In genomic region chr4:139560396-139561084, GRCh38 we compare ENCODE assay signal across 8 cellular contexts. TPM values are rescaled to one million over a fixed set of nuclear protein-coding genes. Genes with fewer than 3 reads are reported as not detected.
DNase-seq lines count a peak whose midpoint lies in the region; ATAC-seq, FAIRE-seq and TF ChIP-seq lines count a peak whose summit lies in the region.

No MANE protein-coding gene starts in this region.

- H3K4me1 ChIP-seq in MM.1S (ENCODE audit: low read length) (peaks cover 13% of the 10 kb centered on the region), GM12878 (ENCODE audit: control insufficient read depth, insufficient read depth, low read length) (0 out of 2 replicates have a peak, but pooled peaks cover 3% of the 10 kb centered on the region), neural progenitor cell (peaks cover 17% of the 10 kb centered on the region)

- peaks cover 37% of the 10 kb centered on the region for H3K4me1 Mint-ChIP-seq in neural progenitor cell

- SMC1A ChIA-PET in GM12878 (lab: Charles Lee; ENCODE audit: uncharacterized antibody, unreplicated experiment), result interaction anchor here (0.6 kb wide), 1 partner anchor 62 kb away, joined by 4 read pairs; no protein-coding TSS in a partner anchor

- no peaks in the 10 kb centered on the region for H3K9me3 ChIP-seq in MM.1S (replicated peaks; ENCODE audit: insufficient read depth, low read length)
- H3K9me3 ChIP-seq in GM12878 (replicated peaks; ENCODE audit: control insufficient read depth, insufficient read depth, low read length), result no peaks in the 10 kb centered on the region
- no peaks in the 10 kb centered on the region for H3K9me3 ChIP-seq in neural progenitor cell (ENCODE audit: low read depth)

- no peak overlapping the region for H3K27ac ChIP-seq in MM.1S (ENCODE audit: low read length)
- H3K27ac ChIP-seq in GM12878 (ENCODE audit: control insufficient read depth, insufficient read depth), result no peak overlapping the region
- no peak overlapping the region for H3K27ac ChIP-seq in neural progenitor cell

- H2AFZ ChIP-seq in MM.1S (ENCODE audit: low read length) (peak overlapping the region; percentile 36; the same call in 1 of the 2 replicates), GM12878 (ENCODE audit: control insufficient read depth, low read depth, low read length) (peak overlapping the region; percentile 46), neural progenitor cell (replicated peaks) (no peak overlapping the region)

- no peak for TF ChIP-seq CTCF in MM.1S (IDR thresholded peaks at IDR 0.05; ENCODE audit: low read length)
- no peak for TF ChIP-seq CTCF in GM12878 (IDR thresholded peaks at IDR 0.05 in 2 of 3, conservative IDR thresholded peaks at IDR 0.05 in 1 of 3; ENCODE audit: control insufficient read depth in 2 of 3, extremely low read depth in 1 of 3, insufficient read depth in 1 of 3, low read depth in 3 of 3, low read length in 3 of 3)
- TF ChIP-seq CTCF in neural progenitor cell (IDR thresholded peaks at IDR 0.05), result no peak

- peaks cover 25% of the 10 kb centered on the region for H3K27me3 Mint-ChIP-seq in neural progenitor cell (ENCODE audit: insufficient read depth, low read depth)

- H3K27me3 ChIP-seq in MM.1S (replicated peaks; ENCODE audit: insufficient read depth, low read length) (no peaks in the 10 kb centered on the region), GM12878 (replicated peaks in 1 of 2; ENCODE audit: control insufficient read depth in 2 of 2, insufficient read depth in 2 of 2, low read length in 1 of 2) (peaks cover 12 to 21% of the 10 kb centered on the region in 2 experiments), neural progenitor cell (peaks cover 54% of the 10 kb centered on the region)

- ATAC-seq in GM12878 (no peak), HG03196 (IDR thresholded peaks at IDR 0.05; ENCODE audit: unreplicated experiment) (no peak)

- no peak overlapping the region for H3K27ac Mint-ChIP-seq in neural progenitor cell

- RAD21 ChIA-PET in GM12878 (lab: Charles Lee; ENCODE audit: unreplicated experiment), result no interaction called here

- H3K36me3 Mint-ChIP-seq in neural progenitor cell, result no peaks in the 10 kb centered on the region

- in situ Hi-C loops in GM12878 (cut with MboI), result no loop called here

- DNase-seq in GF-D8 (lab: John Stamatoyannopoulos, UW) (peak; percentile 91), MM.1S (no peak), GM12878 (ENCODE audit: low read depth, low spot score) (no peak), neural progenitor cell (ENCODE audit: low spot score) (peak; percentile 49), COR-L47 (lab: John Stamatoyannopoulos, UW) (no peak), NCI-H526 (lab: John Stamatoyannopoulos, UW) (no peak), GM19238 (ENCODE audit: insufficient read length, low spot score) (no peak)

- WGBS in GM12878 (ENCODE audit: insufficient coverage, insufficient replicate concordance, low lambda C conversion rate, missing lambda C conversion rate), result 0% methylated on average over 6 of the region's 6 CpGs

- FAIRE-seq in GM12878 (lab: Jason Lieb, UNC), result no peak

- no peak overlapping the region for H3K4me3 Mint-ChIP-seq in neural progenitor cell

- no peak overlapping the region for H3K4me3 ChIP-seq in MM.1S (ENCODE audit: low read length)
- H3K4me3 ChIP-seq in GM12878, result no peak overlapping the region
- H3K4me3 ChIP-seq in neural progenitor cell, result no peak overlapping the region

- intact Hi-C loops in GM12878 (cut with micrococcal nuclease; ENCODE audit: unreplicated experiment), result no loop called here

- peaks cover 2% of the 10 kb centered on the region for H3K9me3 Mint-ChIP-seq in neural progenitor cell

- H3K9me2 ChIP-seq in MM.1S (replicated peaks; ENCODE audit: insufficient read depth, low read length), result no peaks in the 10 kb centered on the region

- CTCF ChIA-PET in GM12878 (lab: Yijun Ruan, JAX), result no interaction called here

- H4K20me1 ChIP-seq in MM.1S (ENCODE audit: insufficient read depth, low read length), result no peaks in the 10 kb centered on the region
- H4K20me1 ChIP-seq in GM12878 (ENCODE audit: control insufficient read depth, insufficient read depth), result no peaks in the 10 kb centered on the region
- no peaks in the 10 kb centered on the region for H4K20me1 ChIP-seq in neural progenitor cell (ENCODE audit: low read depth)

- no peak for TF ChIP-seq RAD21 in GM12878 (IDR thresholded peaks at IDR 0.05; ENCODE audit: insufficient read depth, low read depth, low read length)

- TF ChIP-seq EP300 in GM12878 (IDR thresholded peaks at IDR 0.05; ENCODE audit: borderline replicate concordance in 1 of 2, control insufficient read depth in 1 of 2, low read depth in 2 of 2, low read length in 2 of 2), result no peak

- BruUV-seq in GM12878 (replicated peaks; lab: Mats Ljungman, UMichigan), result no TSS peak

- H3F3A ChIP-seq in MM.1S (ENCODE audit: insufficient read depth, low read length), result peaks cover 18% of the 10 kb centered on the region
- H3F3A ChIP-seq in neural progenitor cell (ENCODE audit: low read depth), result peaks cover 19% of the 10 kb centered on the region

- H3K36me3 ChIP-seq in MM.1S (replicated peaks; ENCODE audit: insufficient read depth, low read length) (no peaks in the 10 kb centered on the region), GM12878 (ENCODE audit: control insufficient read depth in 2 of 2, insufficient read depth in 2 of 2, low read length in 1 of 2) (no peaks in the 10 kb centered on the region), neural progenitor cell (no peaks in the 10 kb centered on the region)

- TF ChIP-seq POLR2A in GM12878 (IDR thresholded peaks at IDR 0.05; ENCODE audit: low read depth, low read length), result no peak

- no peak overlapping the region for H3K9ac ChIP-seq in MM.1S (ENCODE audit: low read length)
- H3K9ac ChIP-seq in GM12878 (ENCODE audit: control insufficient read depth, insufficient read depth, low read length), result no peak overlapping the region
- H3K9ac ChIP-seq in neural progenitor cell, result no peak overlapping the region

- H3K79me2 ChIP-seq in MM.1S (ENCODE audit: low read length), result peaks cover under 1% of the 10 kb centered on the region
- H3K79me2 ChIP-seq in GM12878 (ENCODE audit: control insufficient read depth, insufficient read depth, low read length), result no peaks in the 10 kb centered on the region
- H3K79me2 ChIP-seq in neural progenitor cell (ENCODE audit: low read depth), result no peaks in the 10 kb centered on the region

- H3K4me2 ChIP-seq in MM.1S (ENCODE audit: low read depth, low read length), result no peak overlapping the region
- no peak overlapping the region for H3K4me2 ChIP-seq in GM12878 (ENCODE audit: control insufficient read depth, insufficient read depth)
- no peak overlapping the region for H3K4me2 ChIP-seq in neural progenitor cell

- POLR2A ChIA-PET in GM12878 (lab: Charles Lee), result no interaction called here

TF ChIP-seq in GM12878, 131 proteins besides CTCF, POLR2A, EP300 and RAD21:
- TF ChIP-seq NR2C1 (IDR thresholded peaks at IDR 0.05), result peak; percentile 75
- TF ChIP-seq GABPA (IDR thresholded peaks at IDR 0.05; ENCODE audit: low read depth), result peak; percentile 75
- no peak for TF ChIP-seq ZZZ3 (IDR thresholded peaks at IDR 0.05; ENCODE audit: control insufficient read depth, insufficient read length, low read depth)
- TF ChIP-seq SPI1 (IDR thresholded peaks at IDR 0.05; ENCODE audit: borderline replicate concordance, insufficient read depth, low read depth, low read length), result peak; percentile 23; the same call in 1 of the 2 replicates

RNA-seq across cellular contexts. Expression of gene SETD7, which starts 4.5 kb away (rescaled TPM):
- 0.27 and 0.35 TPM in 2 replicates for total RNA-seq in GM12878 (2013; cell fraction: nucleolus; rRNA removed)
- total RNA-seq in GM12878 (2014; rRNA removed) (0.34 and 0.82 TPM in 2 replicates), GM12878 (2014; rRNA removed; fragmentation: Illumina TruSeq; extraction: Trizol) (0.51 and 0.58 TPM in 2 replicates), GM12878 (2021) (0.35 and 0.59 TPM in 2 replicates), neural progenitor cell (ENCODE audit: low replicate concordance) (4.9 and 8.2 TPM in 2 replicates)
- polyA plus RNA-seq in GM12878 (2011; ENCODE audit: low read depth), result 0.56 TPM
- polyA plus RNA-seq in GM12878 (2011; rRNA removed) (0.05 and 0.09 TPM in 2 replicates), GM12878 (2014; fragmentation: Illumina TruSeq; extraction: Trizol) (0.51 and 0.70 TPM in 2 replicates), GM12878 (2014; fragmentation: Nextera tagmentation; extraction: Ambion mirVana) (under 1 TPM; 0.03 to 0.16 TPM), GM12878 (2014; rRNA removed) (0.36 and 0.57 TPM in 2 replicates), GM12878 (2016; fragmentation: Nextera tagmentation; extraction: Ambion mirVana) (under 1 TPM; 0.67 to 0.82 TPM)
- polyA plus RNA-seq in GM12878 (2011; cell fraction: cytosol; rRNA removed), result 0.01 TPM in 1 of 2 replicates, not detected in the other
- polyA plus RNA-seq in GM12878 (2011; cell fraction: nucleus; rRNA removed), result 0.01 TPM in 1 of 2 replicates, not detected in the other
- polyA plus RNA-seq in GM12878 (2012), result 0.73 and 1.0 TPM in 2 replicates
- 0.05 TPM in 1 of 2 replicates, not detected in the other for polyA minus RNA-seq in GM12878 (2011; rRNA and poly(A)+ RNA removed)
- polyA minus RNA-seq in GM12878 (2011; cell fraction: cytosol; rRNA and poly(A)+ RNA removed), result 0.21 TPM in 1 of 2 replicates, not detected in the other
- polyA minus RNA-seq in GM12878 (2011; cell fraction: nucleus; rRNA and poly(A)+ RNA removed), result 0.86 TPM in 1 of 2 replicates, not detected in the other

Comparison
In these comparisons a context has a peak if more than half of its experiments do, and no peak if none do; other contexts are left out.
1. DNase-seq: peak in GF-D8 (single experiment) and neural progenitor cell (single experiment); none in MM.1S (single experiment), GM12878 (single experiment), COR-L47 (single experiment), NCI-H526 (0 of 2) and GM19238 (single experiment).